Comparison of ENCODE assay signal across 16 cellular contexts in genomic region chr5:76041863-76042262, GRCh38. TPM values are rescaled to one million over a fixed set of nuclear protein-coding genes. Genes with fewer than 3 reads are reported as not detected.
DNase-seq lines count a peak whose midpoint lies in the region; ATAC-seq, FAIRE-seq and TF ChIP-seq lines count a peak whose summit lies in the region.
"Had no signal": no experiment of that assay in that cellular context is flagged by ENCODE, and none has a peak within 500 bp of the region (broad histone marks: within the 10 kb centered on the region; RNA-seq: fewer than 3 reads in every experiment).

No MANE protein-coding gene starts in this region.

- ATAC-seq in A549 (peak in 1 of 2 experiments; percentile 59; a peak in 2 of 6 replicates), HG02759 (IDR thresholded peaks at IDR 0.05; ENCODE audit: unreplicated experiment) (no peak)

- WGBS in A549 (ENCODE audit: missing lambda C conversion rate), result 13% methylated on average over 6 of the region's 6 CpGs

- H3K4me3 ChIP-seq in A549, result no peak overlapping the region
- H3K4me3 ChIP-seq: BLaER1 treated with 17β-estradiol and CSF1 and Interleukin-3, amounts not matched to agents 10 nM and 100 nM; sigmoid colon had no signal

- H3K9me3 ChIP-seq in A549, result no peaks in the 10 kb centered on the region
- H3K9me3 ChIP-seq: BLaER1 treated with 17β-estradiol and CSF1 and Interleukin-3, amounts not matched to agents 10 nM and 100 nM; sigmoid colon had no signal

- TF ChIP-seq EP300 in A549 (IDR thresholded peaks at IDR 0.05), result no peak

- CTCF ChIA-PET in A549 (lab: Yijun Ruan, JAX), result interaction anchor here (0.7 kb wide), 1 partner anchor 135 kb away, joined by 3 read pairs; no protein-coding TSS in a partner anchor

- no peak overlapping the region for H3K27ac ChIP-seq in A549
- H3K27ac ChIP-seq: BLaER1 treated with 17β-estradiol and CSF1 and Interleukin-3, amounts not matched to agents 10 nM and 100 nM; epithelial cell of prostate; sigmoid colon had no signal

- no peaks in the 10 kb centered on the region for H3K4me1 ChIP-seq in A549
- H3K4me1 ChIP-seq: BLaER1 treated with 17β-estradiol and CSF1 and Interleukin-3, amounts not matched to agents 10 nM and 100 nM; sigmoid colon had no signal

- TF ChIP-seq CTCF in A549 (IDR thresholded peaks at IDR 0.05), result no peak

- POLR2A ChIA-PET in A549 (lab: Yijun Ruan, JAX), result no interaction called here

- FAIRE-seq in A549 (lab: Jason Lieb, UNC), result no peak
- peak; percentile 14 for FAIRE-seq in GM12892 (lab: Jason Lieb, UNC)
- FAIRE-seq: GM19239 had no signal

- TF ChIP-seq POLR2A in A549 (IDR thresholded peaks at IDR 0.05; ENCODE audit: low read length) (no peak), GM12892 (IDR thresholded peaks at IDR 0.05; ENCODE audit: low read depth, low read length) (no peak), erythroblast (IDR thresholded peaks at IDR 0.05; ENCODE audit: low read length) (no peak)

- H3K4me2 ChIP-seq in A549, result no peak overlapping the region
- H3K4me2 ChIP-seq: BLaER1 treated with 17β-estradiol and CSF1 and Interleukin-3, amounts not matched to agents 10 nM and 100 nM had no signal

- DNase-seq in A549 (ENCODE audit: low read depth in 1 of 2, low spot score in 1 of 2) (no peak), GM12892 (ENCODE audit: insufficient read length) (no peak), RPMI8226 (peak; percentile 13), iPS-NIHi11 (ENCODE audit: low spot score) (peak; percentile 74), NCI-H524 treated with DMSO at 0.1 percent for 48 hours (lab: John Stamatoyannopoulos, UW) (no peak), NCI-H2107 treated with DMSO at 0.1 percent for 48 hours (lab: John Stamatoyannopoulos, UW; ENCODE audit: unreplicated experiment) (no peak), erythroblast (lab: John Stamatoyannopoulos, UW) (no peak)
- DNase-seq: activated naive CD4-positive, alpha-beta T cell; central memory CD4-positive, alpha-beta T cell; head of caudate nucleus; sigmoid colon; stimulated activated naive CD4-positive, alpha-beta T cell treated with Interleukin-2 at 50 U/mL for 16 hours had no signal

- no peak for TF ChIP-seq RAD21 in A549 (conservative IDR thresholded peaks at IDR 0.05 in 1 of 2, IDR thresholded peaks at IDR 0.05 in 1 of 2)

TF ChIP-seq in A549, 52 proteins besides CTCF, POLR2A, EP300 and RAD21:
- no peak for TF ChIP-seq MYC (IDR thresholded peaks at IDR 0.05; ENCODE audit: borderline replicate concordance, low read length)
- TF ChIP-seq HOXA7 (CRISPR knock-in tag; IDR thresholded peaks at IDR 0.05), result no peak
- no peak for TF ChIP-seq NFE2L2 (conservative IDR thresholded peaks at IDR 0.05; ENCODE audit: low read length)
- TF ChIP-seq NR3C1 (IDR thresholded peaks at IDR 0.05), result no peak
- TF ChIP-seq HEYL (CRISPR knock-in tag; IDR thresholded peaks at IDR 0.05), result no peak
- TF ChIP-seq REST (IDR thresholded peaks at IDR 0.05), result peak; percentile 70
- no peak for TF ChIP-seq MAX (IDR thresholded peaks at IDR 0.05)

RNA-seq across cellular contexts. Expression of gene SV2C, which starts 41.3 kb away (rescaled TPM):
- not detected in 2 replicates for polyA plus RNA-seq in A549 (2011; rRNA removed)
- polyA plus RNA-seq in A549 (2012; cell fraction: cytosol; rRNA removed), result not detected in 2 replicates
- not detected in 2 replicates for polyA plus RNA-seq in A549 (2012; cell fraction: nucleus; rRNA removed)
- not detected in 3 replicates for polyA plus RNA-seq in A549 (2017; fragmentation: RNase III; extraction: RNeasy Plus Mini Kit Qiagen cat#74134 plus additional on column Dnase treatment)
- not detected in 2 replicates for polyA minus RNA-seq in A549 (2011; rRNA and poly(A)+ RNA removed)
- polyA plus RNA-seq in GM12892 (2012; ENCODE audit: missing spikeins), result not detected

Comparison
In these comparisons a context has a peak if more than half of its experiments do, and no peak if none do; other contexts are left out.
1. DNase-seq: peak in RPMI8226 (single experiment) and iPS-NIHi11 (single experiment); none in A549 (0 of 2), GM12892 (single experiment), NCI-H524 treated with DMSO at 0.1 percent for 48 hours (single experiment), NCI-H2107 treated with DMSO at 0.1 percent for 48 hours (single experiment) and erythroblast (0 of 2).